30 cellular contexts compared by ENCODE assay signal in genomic region chr5:169542811-169543210, GRCh38.
"Had no signal": no experiment of that assay in that cellular context is flagged by ENCODE, and none has a peak within 500 bp of the region (broad histone marks: within the 10 kb centered on the region; RNA-seq: fewer than 3 reads in every experiment).

No MANE protein-coding gene starts in this region.

- H3K27me3 ChIP-seq: body of pancreas, breast epithelium, cardiac muscle cell, colonic mucosa, gastrocnemius medialis had no signal

- DNase-seq: activated CD4-positive, alpha-beta memory T cell treated with anti-CD3 and anti-CD28 coated beads, Interleukin-2, amount 10 ng/mL, durations not matched to agents 7 days and 5 days; activated CD4-positive, alpha-beta T cell treated with anti-CD3 and anti-CD28 coated beads for 36 hours; activated CD4-positive, alpha-beta T cell treated with anti-CD3 and anti-CD28 coated beads, Interleukin-2, amount 10 ng/mL, durations not matched to agents 24 days and 14 days; activated CD4-positive, CD25-positive, alpha-beta regulatory T cell; activated CD4-positive, CD25-positive, alpha-beta regulatory T cell treated with anti-CD3 and anti-CD28 coated beads, Interleukin-2, amount 50 U/mL, for 72 hours; activated CD8-positive, alpha-beta memory T cell treated with anti-CD3 and anti-CD28 coated beads, Interleukin-2, amount 50 U/mL, for 48 hours; activated effector memory CD4-positive, alpha-beta T cell treated with Interleukin-2 at 50 U/mL for 16 hours; activated gamma-delta T cell treated with Interleukin-2 at 50 U/mL for 16 hours; activated naive CD4-positive, alpha-beta T cell treated with anti-CD3 and anti-CD28 coated beads, Interleukin-2, amount 50 U/mL, for 16 hours; activated naive CD4-positive, alpha-beta T cell treated with Interleukin-2 at 50 U/mL for 16 hours; activated T-cell treated with anti-CD3 and anti-CD28 coated beads for 4 hours; activated T-cell treated with anti-CD3 and anti-CD28 coated beads, Interleukin-2, amount 50 U/mL, for 24 hours; amniotic stem cell; anterior cingulate cortex; body of pancreas; central memory CD4-positive, alpha-beta T cell; cerebellar nuclear complex; colonic mucosa; effector CD8-positive, alpha-beta T cell; esophagus squamous epithelium; foreskin keratinocyte; gastrocnemius medialis; glutamatergic neuron; heart left ventricle; T-helper 1 cell; T-helper 17 cell had no signal

- H3K4me3 ChIP-seq: body of pancreas, breast epithelium, cardiac muscle cell, colonic mucosa, esophagus squamous epithelium, gastrocnemius medialis, heart left ventricle had no signal

- ATAC-seq: activated CD4-positive, alpha-beta T cell treated with anti-CD3 and anti-CD28 coated beads for 36 hours; activated T-helper 17 cell treated with anti-CD3 and anti-CD28 coated beads, Interleukin-2, amount 50 U/mL, for 72 hours; body of pancreas; foreskin keratinocyte; gastrocnemius medialis; heart left ventricle; T-helper 17 cell had no signal

- H3K9me3 ChIP-seq: body of pancreas, colonic mucosa, esophagus squamous epithelium, gastrocnemius medialis had no signal

- H3K36me3 ChIP-seq: breast epithelium, cardiac muscle cell, colonic mucosa, esophagus squamous epithelium, gastrocnemius medialis, heart left ventricle had no signal

- H3K27ac ChIP-seq: body of pancreas, breast epithelium, cardiac muscle cell, colonic mucosa, epithelial cell of prostate, esophagus squamous epithelium, foreskin keratinocyte, gastrocnemius medialis, heart left ventricle had no signal

- H3K4me1 ChIP-seq: body of pancreas, breast epithelium, colonic mucosa, esophagus squamous epithelium, gastrocnemius medialis, heart left ventricle had no signal
